12 cellular contexts compared by ENCODE assay signal in genomic region chr7:23893172-23893941, GRCh38.
A peak's percentile ranks its signal among the peaks of the same experiment; 100 is the strongest.
DNase-seq lines count a peak whose midpoint lies in the region; ATAC-seq, FAIRE-seq and TF ChIP-seq lines count a peak whose summit lies in the region.
"Had no signal": no experiment of that assay in that cellular context is flagged by ENCODE, and none has a peak within 500 bp of the region (broad histone marks: within the 10 kb centered on the region; RNA-seq: fewer than 3 reads in every experiment).

No MANE protein-coding gene starts in this region.

- H3K79me2 ChIP-seq in KMS-11 (ENCODE audit: insufficient read depth, low read depth) (no peaks in the 10 kb centered on the region), astrocyte (ENCODE audit: insufficient read depth, low read length) (no peaks in the 10 kb centered on the region)

- H3K4me1 ChIP-seq in BLaER1 (peaks cover 37% of the 10 kb centered on the region), KMS-11 (ENCODE audit: low read depth, poor library complexity, severe bottlenecking) (peaks cover 38% of the 10 kb centered on the region), astrocyte (ENCODE audit: insufficient read depth, low read length) (peaks cover 11% of the 10 kb centered on the region), mesodermal cell (ENCODE audit: control insufficient read depth, insufficient read depth, low read length, poor library complexity, severe bottlenecking) (peaks cover 8% of the 10 kb centered on the region)
- H3K4me1 ChIP-seq: spleen had no signal

- no peak for TF ChIP-seq CTCF in KMS-11 (conservative IDR thresholded peaks at IDR 0.05; ENCODE audit: low read depth, low read length)
- TF ChIP-seq CTCF in astrocyte (IDR thresholded peaks at IDR 0.05; ENCODE audit: insufficient read depth, low read depth, low read length), result no peak

- H3K36me3 ChIP-seq in BLaER1, result no peaks in the 10 kb centered on the region
- no peaks in the 10 kb centered on the region for H3K36me3 ChIP-seq in KMS-11 (ENCODE audit: insufficient read depth)
- H3K36me3 ChIP-seq in astrocyte (ENCODE audit: insufficient read depth, low read length), result no peaks in the 10 kb centered on the region
- H3K36me3 ChIP-seq in mesodermal cell (ENCODE audit: control insufficient read depth, insufficient read depth, low read length), result no peaks in the 10 kb centered on the region
- H3K36me3 ChIP-seq: SJSA1, spleen had no signal

- WGBS in mesodermal cell (ENCODE audit: insufficient coverage in 2 of 2), 2 experiments, result 92 to 97% methylated on average over 3 to 6 of the region's 7 CpGs

- no peak overlapping the region for H3K4me3 Mint-ChIP-seq in astrocyte (ENCODE audit: unreplicated experiment)

- no peak for ATAC-seq in GM19351 (IDR thresholded peaks at IDR 0.05; ENCODE audit: unreplicated experiment)

- no peaks in the 10 kb centered on the region for H3K9me3 Mint-ChIP-seq in astrocyte (ENCODE audit: unreplicated experiment)

- H2AFZ ChIP-seq in KMS-11 (ENCODE audit: low read depth) (no peak overlapping the region), astrocyte (ENCODE audit: low read depth, low read length) (no peak overlapping the region)

- H3K4me2 ChIP-seq in BLaER1 (peak overlapping the region; percentile 82), KMS-11 (peak overlapping the region; percentile 98), astrocyte (ENCODE audit: low read length) (peak overlapping the region; percentile 13)

- H3K27me3 Mint-ChIP-seq in astrocyte (ENCODE audit: low read depth, unreplicated experiment), result no peaks in the 10 kb centered on the region

- FAIRE-seq in astrocyte (lab: Jason Lieb, UNC) (no peak), GM19239 (lab: Jason Lieb, UNC) (no peak)

- H3K9me3 ChIP-seq in BLaER1 (no peaks in the 10 kb centered on the region), astrocyte (ENCODE audit: insufficient read depth, low read depth, low read length) (no peaks in the 10 kb centered on the region), mesodermal cell (ENCODE audit: control insufficient read depth, low read length) (no peaks in the 10 kb centered on the region)
- H3K9me3 ChIP-seq: SJSA1 had no signal

- H3K9ac ChIP-seq in BLaER1 (no peak overlapping the region), KMS-11 (no peak overlapping the region), astrocyte (ENCODE audit: low read length) (no peak overlapping the region)

- H3K4me1 Mint-ChIP-seq in astrocyte (ENCODE audit: low read depth, unreplicated experiment), result peaks cover 25% of the 10 kb centered on the region

- H3K4me3 ChIP-seq in BLaER1 (no peak overlapping the region), KMS-11 (IDR thresholded peaks at IDR 0.05; ENCODE audit: insufficient read depth, low read depth, low read length) (no peak overlapping the region), astrocyte (ENCODE audit: insufficient read depth, low read depth, low read length) (no peak overlapping the region), mesodermal cell (ENCODE audit: extremely low read depth, insufficient read depth, low read length, poor library complexity, severe bottlenecking) (no peak overlapping the region)
- H3K4me3 ChIP-seq: SJSA1, spleen had no signal

- peak overlapping the region; percentile 70 for H3K27ac Mint-ChIP-seq in astrocyte (ENCODE audit: unreplicated experiment)

- DNase-seq in astrocyte (ENCODE audit: low read depth) (peak; percentile 77), germinal center (ENCODE audit: low spot score) (no peak), GM19239 (ENCODE audit: insufficient read length, low spot score) (no peak), activated gamma-delta T cell (lab: John Stamatoyannopoulos, UW) (no peak)
- DNase-seq: aorta, NCI-H2227 treated with DMSO at 0.1 percent for 48 hours, spleen had no signal

- H3K27me3 ChIP-seq in BLaER1 (no peaks in the 10 kb centered on the region), KMS-11 (ENCODE audit: insufficient read depth, low read depth) (no peaks in the 10 kb centered on the region), astrocyte (ENCODE audit: insufficient read depth, low read length) (no peaks in the 10 kb centered on the region)
- H3K27me3 ChIP-seq: SJSA1 had no signal

- H4K20me1 ChIP-seq in BLaER1, result peaks cover 12% of the 10 kb centered on the region; the same call in 1 of the 2 replicates
- no peaks in the 10 kb centered on the region for H4K20me1 ChIP-seq in KMS-11 (ENCODE audit: insufficient read depth)
- H4K20me1 ChIP-seq in astrocyte (ENCODE audit: insufficient read depth, low read length), result no peaks in the 10 kb centered on the region

- H3K36me3 Mint-ChIP-seq in astrocyte (ENCODE audit: low read depth, unreplicated experiment), result no peaks in the 10 kb centered on the region

- H3K27ac ChIP-seq in BLaER1 (no peak overlapping the region), KMS-11 (no peak overlapping the region), astrocyte (ENCODE audit: low read depth, low read length) (no peak overlapping the region), mesodermal cell (ENCODE audit: low read depth, low read length, severe bottlenecking) (peak overlapping the region; percentile 16)
- H3K27ac ChIP-seq: SJSA1, spleen had no signal

Comparison
In these comparisons a context has a peak if more than half of its experiments do, and no peak if none do; other contexts are left out.
1. H3K4me2 ChIP-seq: peak in every context shown above with its lines; median percentile 98 in KMS-11; 82 in BLaER1; 13 in astrocyte.